In genomic region chr6:150887978-150888563, GRCh38 we compare ENCODE assay signal across 11 cellular contexts. TPM values are rescaled to one million over a fixed set of nuclear protein-coding genes. Genes with fewer than 3 reads are reported as not detected.
DNase-seq lines count a peak whose midpoint lies in the region; ATAC-seq and TF ChIP-seq lines count a peak whose summit lies in the region.
"Had no signal": no experiment of that assay in that cellular context is flagged by ENCODE, and none has a peak within 500 bp of the region (broad histone marks: within the 10 kb centered on the region; RNA-seq: fewer than 3 reads in every experiment).

No MANE protein-coding gene starts in this region.

- H3K27me3 Mint-ChIP-seq in nephron (ENCODE audit: low read depth), result no peaks in the 10 kb centered on the region

- peak overlapping the region; percentile 14 to 22 (median 19) for H3K27ac Mint-ChIP-seq in nephron

- H3K9me3 Mint-ChIP-seq in nephron, result no peaks in the 10 kb centered on the region

- ATAC-seq in activated CD4-positive, CD25-positive, alpha-beta regulatory T cell treated with anti-CD3 and anti-CD28 coated beads, Interleukin-2, amount 50 U/mL, for 24 hours, result peak; percentile 25 to 62
- peak; percentile 55 for ATAC-seq in GM19455 (IDR thresholded peaks at IDR 0.05; ENCODE audit: unreplicated experiment)
- ATAC-seq in HG03565 (IDR thresholded peaks at IDR 0.05; ENCODE audit: unreplicated experiment), result peak; percentile 68
- no peak for ATAC-seq in GM21619 (IDR thresholded peaks at IDR 0.05; ENCODE audit: unreplicated experiment)

- peaks cover 34% of the 10 kb centered on the region for H3K36me3 Mint-ChIP-seq in nephron (ENCODE audit: low read depth)

- DNase-seq in activated CD4-positive, CD25-positive, alpha-beta regulatory T cell treated with anti-CD3 and anti-CD28 coated beads, Interleukin-2, amount 50 U/mL, for 72 hours, result no peak
- DNase-seq in HPDE6-E6E7 (ENCODE audit: extremely low spot score) (no peak), H4 (ENCODE audit: low spot score) (no peak)
- DNase-seq: activated CD8-positive, alpha-beta memory T cell treated with anti-CD3 and anti-CD28 coated beads, Interleukin-2, amount 50 U/mL, for 4 hours; glutamatergic neuron; midbrain had no signal

- peaks cover 43% of the 10 kb centered on the region for H3K4me1 Mint-ChIP-seq in nephron

- no peak overlapping the region for H3K4me3 Mint-ChIP-seq in nephron

- no peak for TF ChIP-seq CTCF in nephron (IDR thresholded peaks at IDR 0.05; ENCODE audit: unreplicated experiment in 3 of 3)

RNA-seq across cellular contexts. Expression of gene MTHFD1L, which starts 22.6 kb away (rescaled TPM):
- total RNA-seq in H4 (2014; rRNA removed; shearing (Covaris generic)), result 16.3 and 20.1 TPM in 2 replicates
